8 cellular contexts compared by ENCODE assay signal in genomic region chr17:2400877-2401425, GRCh38. TPM values are rescaled to one million over a fixed set of nuclear protein-coding genes. Genes with fewer than 3 reads are reported as not detected.
DNase-seq lines count a peak whose midpoint lies in the region; ATAC-seq and TF ChIP-seq lines count a peak whose summit lies in the region.

MNT (minus strand) TSS chr17:2401060; CDS start chr17:2400712, 348 bp downstream.

- peak; percentile 52 for ATAC-seq in HG02798 (IDR thresholded peaks at IDR 0.05; ENCODE audit: poor library complexity, unreplicated experiment)
- ATAC-seq in left ventricle myocardium superior, result peak; percentile 68
- peak; percentile 68 to 70 (median 69) for ATAC-seq in psoas muscle

- no peaks in the 10 kb centered on the region for H3K27me3 ChIP-seq in psoas muscle (ENCODE audit: insufficient read depth in 3 of 3, low read length in 2 of 3)

- WGBS in psoas muscle, 3 donors, result 0 to 1% (median 1%) methylated on average over 8 to 51 of the region's 51 CpGs
- under 1% methylated on average over 51 of the region's 51 CpGs for WGBS in urinary bladder

- intact Hi-C loops in T-helper 1 cell treated with Interleukin-12 subunit alpha and Interleukin-12 subunit beta and Interleukin-4 antibody, amounts not matched to agents 30 ng/mL and 1 ng/mL, for 36 hours (cut with micrococcal nuclease), result loop anchor here (1.0 to 5.0 kb wide), 14 partner anchors 9 to 1742 kb away; partner anchors contain the start of genes CLUH, CYB5D2, DPH1 and METTL16
- intact Hi-C loops in left ventricle myocardium superior (cut with micrococcal nuclease) (no loop called here), psoas muscle (cut with DNase I) (no loop called here)

- in situ Hi-C loops in GM13976 (cut with MboI; ENCODE audit: low sequenced_read_pairs, unreplicated experiment), result no loop called here

- TF ChIP-seq CTCF in GM13976 (IDR thresholded peaks at IDR 0.05; ENCODE audit: borderline replicate concordance, control extremely low read depth, extremely low read depth, insufficient read depth, missing control alignments), result no peak
- no peak for TF ChIP-seq CTCF in psoas muscle (IDR thresholded peaks at IDR 0.05)

- no peaks in the 10 kb centered on the region for H3K9me3 ChIP-seq in psoas muscle

- DNase-seq in GM13976 (ENCODE audit: low spot score) (peak; percentile 95), NCI-H1436 treated with DMSO at 0.1 percent for 48 hours (lab: John Stamatoyannopoulos, UW) (peak; percentile 75), amniotic stem cell (lab: John Stamatoyannopoulos, UW) (peak; percentile 89), left ventricle myocardium superior (peak; percentile 97), psoas muscle (peak; percentile 96 to 97)

- peak within 1 kb of the TSS; percentile 98 for H3K4me3 ChIP-seq in psoas muscle
- peak within 1 kb of the TSS; percentile 82 for H3K4me3 ChIP-seq in urinary bladder (ENCODE audit: low read depth, low read length)

- peaks cover 58% of the 10 kb centered on the region for H3K4me1 ChIP-seq in psoas muscle
- no peaks in the 10 kb centered on the region for H3K4me1 ChIP-seq in urinary bladder (ENCODE audit: insufficient read depth)

- H3K27ac ChIP-seq in psoas muscle (peak within 1 kb of the TSS; percentile 100), urinary bladder (ENCODE audit: low read depth) (peak within 1 kb of the TSS; percentile 98)

- H3K36me3 ChIP-seq in psoas muscle (ENCODE audit: insufficient read depth in 1 of 2, low read depth in 1 of 2), result no peaks in the 10 kb centered on the region
- H3K36me3 ChIP-seq in urinary bladder (ENCODE audit: insufficient read depth), result no peaks in the 10 kb centered on the region

RNA-seq across cellular contexts. Expression of gene MNT, which starts in this region (rescaled TPM):
- total RNA-seq in T-helper 1 cell treated with Interleukin-12 subunit alpha and Interleukin-12 subunit beta and Interleukin-4 antibody, amounts not matched to agents 30 ng/mL and 1 ng/mL, for 36 hours, result 26.4 and 27.9 TPM in 2 replicates
- total RNA-seq in left ventricle myocardium superior (10.4 TPM), psoas muscle (10 to 100 TPM in 1 of 4 donors, 1 to 10 TPM in 3; 6.6 to 11.7 (median 8.0) TPM), urinary bladder (7.5 TPM)
- polyA plus RNA-seq in psoas muscle (1 to 10 TPM; 2.5 to 9.2 (median 4.3) TPM), urinary bladder (20.5 TPM)

Comparison
In these comparisons a context has a peak if more than half of its experiments do, and no peak if none do; other contexts are left out.
1. Peak in every context shown above with its lines: DNase-seq, ATAC-seq, H3K4me3 ChIP-seq and H3K27ac ChIP-seq.